Comparison of ENCODE assay signal across 8 cellular contexts in the genomic region with DNA sequence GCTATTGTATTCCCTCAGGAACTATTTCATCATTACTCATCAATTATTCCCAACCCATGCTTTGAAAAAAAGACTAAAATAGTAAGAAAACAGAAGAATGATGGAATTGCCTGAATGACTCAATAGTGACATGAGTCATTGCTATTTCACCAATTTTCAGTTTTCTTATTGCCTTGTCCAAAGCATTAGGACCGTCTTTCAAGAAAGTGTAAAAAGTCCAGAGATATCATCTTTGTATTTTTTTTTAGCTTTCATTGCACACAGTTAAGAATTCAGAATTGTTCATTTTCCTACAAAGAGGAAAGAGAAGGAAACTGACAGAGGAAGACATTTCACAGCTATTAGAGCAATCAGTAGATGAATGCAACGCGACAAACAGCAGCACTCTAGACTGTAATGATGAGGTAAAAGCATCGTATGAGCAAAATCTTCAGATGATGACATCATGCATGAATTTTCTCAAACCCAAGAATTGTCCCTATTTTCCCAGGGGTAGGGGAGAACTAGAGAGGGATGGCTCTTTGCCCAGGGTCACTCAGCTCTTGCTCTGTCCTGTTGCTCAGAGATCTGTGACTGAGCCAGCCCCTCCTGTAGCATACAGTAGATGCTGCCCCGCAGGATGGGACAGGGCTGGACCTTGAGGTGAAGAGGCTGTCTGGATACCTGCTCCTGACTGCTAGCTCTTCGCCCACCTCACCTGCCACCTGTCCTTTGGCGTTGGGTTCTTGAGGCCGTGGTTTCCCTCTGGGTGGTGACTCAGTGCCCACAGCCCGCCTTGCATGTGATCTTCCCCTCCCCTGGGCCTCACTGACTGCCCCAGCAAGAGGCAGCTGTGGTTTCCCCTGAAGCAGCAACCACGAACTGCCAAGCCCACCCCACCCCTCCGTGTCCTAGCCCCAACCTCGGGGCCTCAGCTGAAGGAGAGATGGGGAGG.
A peak's percentile ranks its signal among the peaks of the same experiment; 100 is the strongest.
DNase-seq lines count a peak whose midpoint lies in the region; ATAC-seq and TF ChIP-seq lines count a peak whose summit lies in the region.

No MANE protein-coding gene starts in this region.

- DNase-seq in Ammon's horn (ENCODE audit: low spot score) (peak; percentile 25), UCSD-AML1 (lab: John Stamatoyannopoulos, UW; ENCODE audit: unreplicated experiment) (peak; percentile 77), retinal pigment epithelial cell (ENCODE audit: low read depth) (peak; percentile 39), SHP77 (lab: John Stamatoyannopoulos, UW) (no peak)
- peak; percentile 38 for DNase-seq in central memory CD4-positive, alpha-beta T cell

- ATAC-seq in HG03460 (IDR thresholded peaks at IDR 0.05; ENCODE audit: unreplicated experiment) (peak; percentile 41), GM21619 (IDR thresholded peaks at IDR 0.05; ENCODE audit: unreplicated experiment) (no peak), HG02885 (IDR thresholded peaks at IDR 0.05; ENCODE audit: poor library complexity, unreplicated experiment) (no peak)

- H3K4me3 ChIP-seq in retinal pigment epithelial cell (ENCODE audit: low read length): no peak overlapping the region

- TF ChIP-seq CTCF in retinal pigment epithelial cell (conservative IDR thresholded peaks at IDR 0.05; ENCODE audit: low read depth, low read length): no peak

Comparison
In these comparisons a context has a peak if more than half of its experiments do, and no peak if none do; other contexts are left out.
1. DNase-seq: peak in Ammon's horn (single experiment), UCSD-AML1 (single experiment), central memory CD4-positive, alpha-beta T cell (single experiment) and retinal pigment epithelial cell (single experiment); none in SHP77 (0 of 2).